8 cellular contexts compared by ENCODE assay signal in the genomic region with DNA sequence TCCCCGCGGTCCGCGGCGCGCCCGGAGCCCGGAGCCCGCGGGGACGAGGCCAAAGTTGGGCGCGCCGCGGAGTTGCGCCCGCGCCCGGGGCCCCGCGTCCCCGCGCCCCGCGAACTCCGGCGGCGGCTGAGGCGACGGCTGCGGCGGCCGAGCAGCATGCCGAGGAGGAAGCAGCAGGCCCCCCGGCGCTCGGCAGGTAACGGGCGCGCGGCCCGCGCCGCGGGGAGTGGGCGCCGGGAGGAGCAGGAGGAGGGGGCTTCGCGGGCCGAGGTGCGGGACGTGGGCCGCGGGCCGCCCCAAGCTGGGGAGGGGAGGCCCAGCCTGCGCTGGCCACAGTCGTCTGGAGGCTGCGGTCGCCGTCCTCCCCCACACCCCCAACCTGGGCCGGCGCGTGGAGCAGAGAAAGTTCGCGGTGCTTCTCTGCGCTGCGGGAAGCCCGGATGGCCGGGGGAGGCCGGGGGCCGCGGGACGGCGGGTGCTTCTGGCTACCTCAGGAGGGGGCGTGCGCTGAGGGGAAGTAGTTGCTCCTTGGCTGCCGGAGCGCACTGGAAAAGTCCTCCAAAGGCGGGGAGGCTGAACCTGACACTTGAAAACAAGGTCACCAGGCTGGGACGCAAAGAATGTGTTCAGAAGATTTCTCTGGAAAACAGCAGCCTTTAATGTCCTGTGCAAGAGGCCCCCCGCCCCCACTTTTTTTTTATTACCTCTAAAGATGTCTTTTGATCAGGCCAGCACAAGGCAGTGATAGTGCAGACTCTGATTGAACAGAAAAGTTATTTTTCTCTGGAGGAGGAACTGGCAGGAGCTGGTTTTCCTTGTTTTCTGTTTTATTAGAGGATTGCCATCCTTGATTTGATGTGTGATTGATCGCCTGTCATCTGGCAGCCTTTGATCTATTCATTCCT. TPM values are rescaled to one million over a fixed set of nuclear protein-coding genes. Genes with fewer than 3 reads are reported as not detected.
A peak's percentile ranks its signal among the peaks of the same experiment; 100 is the strongest.
DNase-seq lines count a peak whose midpoint lies in the region; ATAC-seq and TF ChIP-seq lines count a peak whose summit lies in the region.

No MANE protein-coding gene starts in this region.

- no peaks in the 10 kb centered on the region for H3K36me3 ChIP-seq in right atrium auricular region

- peak overlapping the region; percentile 90 for H3K4me3 Mint-ChIP-seq in activated naive CD4-positive, alpha-beta T cell treated with anti-CD3 and anti-CD28 coated beads, Interleukin-2, amount 50 U/mL, for 24 hours

- H3K9me3 Mint-ChIP-seq in activated naive CD4-positive, alpha-beta T cell treated with anti-CD3 and anti-CD28 coated beads, Interleukin-2, amount 50 U/mL, for 24 hours: no peaks in the 10 kb centered on the region

- TF ChIP-seq CTCF in right atrium auricular region (IDR thresholded peaks at IDR 0.05) (no peak), retinal pigment epithelial cell (conservative IDR thresholded peaks at IDR 0.05; ENCODE audit: low read depth, low read length) (no peak)

- H3K27me3 ChIP-seq in right atrium auricular region: no peaks in the 10 kb centered on the region

- H3K4me1 ChIP-seq in right atrium auricular region: peaks cover 0 to 56% of the 10 kb centered on the region in 2 donors

- peak overlapping the region; percentile 96 for H3K27ac Mint-ChIP-seq in activated naive CD4-positive, alpha-beta T cell treated with anti-CD3 and anti-CD28 coated beads, Interleukin-2, amount 50 U/mL, for 24 hours

- H3K27me3 Mint-ChIP-seq in activated naive CD4-positive, alpha-beta T cell treated with anti-CD3 and anti-CD28 coated beads, Interleukin-2, amount 50 U/mL, for 24 hours: no peaks in the 10 kb centered on the region

- H3K36me3 Mint-ChIP-seq in activated naive CD4-positive, alpha-beta T cell treated with anti-CD3 and anti-CD28 coated beads, Interleukin-2, amount 50 U/mL, for 24 hours: peaks cover 2% of the 10 kb centered on the region

- H3K4me3 ChIP-seq in right atrium auricular region (peak overlapping the region; percentile 81 to 82), retinal pigment epithelial cell (ENCODE audit: low read length) (peak overlapping the region; percentile 61)

- peak overlapping the region; percentile 86 to 89 for H3K27ac ChIP-seq in right atrium auricular region

- no peak for ATAC-seq in GM21390 (IDR thresholded peaks at IDR 0.05; ENCODE audit: unreplicated experiment)

- DNase-seq in NCI-H345 (lab: John Stamatoyannopoulos, UW) (peak; percentile 29), NCI-H345 treated with DMSO at 0.1 percent for 48 hours (lab: John Stamatoyannopoulos, UW; ENCODE audit: unreplicated experiment) (no peak), NCI-H146 treated with DMSO at 0.1 percent for 48 hours (lab: John Stamatoyannopoulos, UW; ENCODE audit: unreplicated experiment) (peak; percentile 26), right atrium auricular region (ENCODE audit: low spot score) (no peak), retinal pigment epithelial cell (ENCODE audit: low read depth) (no peak), NCI-H2029 (lab: John Stamatoyannopoulos, UW) (no peak)

- H3K4me1 Mint-ChIP-seq in activated naive CD4-positive, alpha-beta T cell treated with anti-CD3 and anti-CD28 coated beads, Interleukin-2, amount 50 U/mL, for 24 hours: peaks cover 70% of the 10 kb centered on the region

- H3K9me3 ChIP-seq in right atrium auricular region: no peaks in the 10 kb centered on the region

RNA-seq across cellular contexts. Expression of a gene that starts 1.4 kb away (rescaled TPM):
- 10 to 100 TPM; 14.5 to 19.4 TPM for total RNA-seq in right atrium auricular region

RNA-seq across cellular contexts. Expression of a gene that starts 3.0 kb away (rescaled TPM):
- total RNA-seq in right atrium auricular region: 10 to 100 TPM; 16.7 to 33.9 TPM

Comparison
In these comparisons a context has a peak if more than half of its experiments do, and no peak if none do; other contexts are left out.
1. DNase-seq: peak in NCI-H345 (single experiment) and NCI-H146 treated with DMSO at 0.1 percent for 48 hours (single experiment); none in NCI-H345 treated with DMSO at 0.1 percent for 48 hours (single experiment), right atrium auricular region (single experiment), retinal pigment epithelial cell (single experiment) and NCI-H2029 (single experiment).